ENCODE assay signal across 9 cellular contexts in genomic region chrX:129360175-129360574, GRCh38.
DNase-seq lines count a peak whose midpoint lies in the region; ATAC-seq and TF ChIP-seq lines count a peak whose summit lies in the region.
"Had no signal": no experiment of that assay in that cellular context is flagged by ENCODE, and none has a peak within 500 bp of the region (broad histone marks: within the 10 kb centered on the region; RNA-seq: fewer than 3 reads in every experiment).

No MANE protein-coding gene starts in this region.

- H3K27ac ChIP-seq in WERI-Rb-1 (no peak overlapping the region), aorta (ENCODE audit: low read depth in 1 of 2, low read length in 2 of 2) (no peak overlapping the region)

- no peak overlapping the region for H3K4me3 Mint-ChIP-seq in endothelial cell (ENCODE audit: unreplicated experiment)
- H3K4me3 Mint-ChIP-seq in naive thymus-derived CD8-positive, alpha-beta T cell = no peak overlapping the region
- H3K4me3 Mint-ChIP-seq: IgD-negative memory B cell had no signal

- 29 to 58% methylated on average over 5 of the region's 5 CpGs for WGBS in aorta, 2 donors

- no peaks in the 10 kb centered on the region for H3K27me3 Mint-ChIP-seq in endothelial cell (ENCODE audit: unreplicated experiment)
- H3K27me3 Mint-ChIP-seq in naive thymus-derived CD8-positive, alpha-beta T cell = peaks cover 0 to 1% (median 0%) of the 10 kb centered on the region in 5 donors
- H3K27me3 Mint-ChIP-seq: IgD-negative memory B cell had no signal

- intact Hi-C loops in aorta (cut with DNase I) = no loop called here

- H3K27me3 ChIP-seq in WERI-Rb-1 (ENCODE audit: insufficient read depth, low read depth, severe bottlenecking) = peaks cover 3% of the 10 kb centered on the region
- no peaks in the 10 kb centered on the region for H3K27me3 ChIP-seq in aorta (ENCODE audit: control insufficient read depth in 1 of 2, insufficient read depth in 2 of 2, low read length in 1 of 2)

- H3K9me3 ChIP-seq in WERI-Rb-1 (ENCODE audit: severe bottlenecking) = no peaks in the 10 kb centered on the region
- H3K9me3 ChIP-seq in aorta (ENCODE audit: control insufficient read depth, low read length) = no peaks in the 10 kb centered on the region

- H3K4me3 ChIP-seq in AG09309 (ENCODE audit: control insufficient read depth, low read depth, low read length) (no peak overlapping the region), GM12875 (ENCODE audit: low read depth, low read length) (no peak overlapping the region), WERI-Rb-1 (ENCODE audit: low read depth, low read length) (no peak overlapping the region), aorta (ENCODE audit: low read length in 2 of 2) (no peak overlapping the region)

- no peaks in the 10 kb centered on the region for H3K4me1 ChIP-seq in aorta (ENCODE audit: control insufficient read depth in 1 of 2, insufficient read depth in 2 of 2, low read length in 2 of 2)

- ATAC-seq in HG02678 (IDR thresholded peaks at IDR 0.05; ENCODE audit: unreplicated experiment) (peak; percentile 86), aorta (ENCODE audit: low FRiP score) (no peak)
- ATAC-seq in naive thymus-derived CD8-positive, alpha-beta T cell = no peak

- POLR2A ChIA-PET in naive thymus-derived CD8-positive, alpha-beta T cell (lab: Charles Lee) = no interaction called here

- H3K36me3 Mint-ChIP-seq in endothelial cell (ENCODE audit: low read depth, unreplicated experiment) = peaks cover 4% of the 10 kb centered on the region
- H3K36me3 Mint-ChIP-seq in naive thymus-derived CD8-positive, alpha-beta T cell = no peaks in the 10 kb centered on the region
- H3K36me3 Mint-ChIP-seq: IgD-negative memory B cell had no signal

- H3K27ac Mint-ChIP-seq in endothelial cell (ENCODE audit: unreplicated experiment) = no peak overlapping the region
- no peak overlapping the region for H3K27ac Mint-ChIP-seq in naive thymus-derived CD8-positive, alpha-beta T cell

- no peaks in the 10 kb centered on the region for H3K36me3 ChIP-seq in WERI-Rb-1
- H3K36me3 ChIP-seq in aorta (ENCODE audit: control insufficient read depth in 1 of 2, insufficient read depth in 2 of 2, low read length in 1 of 2) = no peaks in the 10 kb centered on the region

- peak; percentile 56 for TF ChIP-seq CTCF in AG09309 (IDR thresholded peaks at IDR 0.05; ENCODE audit: control insufficient read depth, insufficient read depth, low read depth, low read length, missing control alignments)
- peak; percentile 39; the same call in 1 of the 2 replicates for TF ChIP-seq CTCF in GM12875 (IDR thresholded peaks at IDR 0.05; ENCODE audit: borderline replicate concordance, insufficient read depth, low read depth, low read length)
- TF ChIP-seq CTCF in WERI-Rb-1 (IDR thresholded peaks at IDR 0.05; ENCODE audit: low read depth, low read length) = peak; percentile 55
- TF ChIP-seq CTCF in endothelial cell (IDR thresholded peaks at IDR 0.05; ENCODE audit: unreplicated experiment) = peak; percentile 58

- H3K4me1 Mint-ChIP-seq in endothelial cell (ENCODE audit: unreplicated experiment) = no peaks in the 10 kb centered on the region
- H3K4me1 Mint-ChIP-seq in naive thymus-derived CD8-positive, alpha-beta T cell = no peaks in the 10 kb centered on the region
- H3K4me1 Mint-ChIP-seq: IgD-negative memory B cell had no signal

- no peaks in the 10 kb centered on the region for H3K9me3 Mint-ChIP-seq in endothelial cell (ENCODE audit: unreplicated experiment)
- H3K9me3 Mint-ChIP-seq in naive thymus-derived CD8-positive, alpha-beta T cell = peaks cover 0 to 3% (median 0%) of the 10 kb centered on the region in 9 donors
- H3K9me3 Mint-ChIP-seq: IgD-negative memory B cell had no signal

- DNase-seq in AG09309 (ENCODE audit: low read depth) (no peak), NCI-H1092 treated with DMSO at 0.1 percent for 48 hours (lab: John Stamatoyannopoulos, UW) (peak; percentile 49), WERI-Rb-1 (peak; percentile 51), endothelial cell (ENCODE audit: low spot score) (peak; percentile 22), aorta (no peak)
- peak in 8 of 10 donors; percentile 3 to 59 (median 27) for DNase-seq in naive thymus-derived CD8-positive, alpha-beta T cell

Comparison
In these comparisons a context has a peak if more than half of its experiments do, and no peak if none do; other contexts are left out.
1. DNase-seq: peak in NCI-H1092 treated with DMSO at 0.1 percent for 48 hours (single experiment), WERI-Rb-1 (single experiment), endothelial cell (single experiment) and naive thymus-derived CD8-positive, alpha-beta T cell (8 of 10); none in AG09309 (single experiment) and aorta (0 of 2).
2. Peak in every context shown above with its lines, with median percentiles within 50 percentile points of each other: CTCF ChIP-seq.